In genomic region chr4:145302725-145303124, GRCh38 we compare ENCODE assay signal across 17 cellular contexts.
A peak's percentile ranks its signal among the peaks of the same experiment; 100 is the strongest.
DNase-seq lines count a peak whose midpoint lies in the region; ATAC-seq, FAIRE-seq and TF ChIP-seq lines count a peak whose summit lies in the region.
"Had no signal": no experiment of that assay in that cellular context is flagged by ENCODE, and none has a peak within 500 bp of the region (broad histone marks: within the 10 kb centered on the region; RNA-seq: fewer than 3 reads in every experiment).

No MANE protein-coding gene starts in this region.

- no peak for ATAC-seq in HG03342 (IDR thresholded peaks at IDR 0.05; ENCODE audit: unreplicated experiment)
- no peak for ATAC-seq in activated naive CD8-positive, alpha-beta T cell treated with anti-CD3 and anti-CD28 coated beads, Interleukin-2, amount 50 U/mL, for 24 hours
- ATAC-seq: GM12878, GM23338 had no signal

- peaks cover 76% of the 10 kb centered on the region for H3K4me1 ChIP-seq in BLaER1
- H3K4me1 ChIP-seq in keratinocyte (ENCODE audit: control insufficient read depth, extremely low read depth, insufficient read depth, low read length) = peaks cover 29% of the 10 kb centered on the region

- no peaks in the 10 kb centered on the region for H4K20me1 ChIP-seq in BLaER1
- no peaks in the 10 kb centered on the region for H4K20me1 ChIP-seq in keratinocyte (ENCODE audit: control insufficient read depth, extremely low read depth, insufficient read depth, low read length)

- DNase-seq in HFFc6 = peak; percentile 21
- peak; percentile 12 for DNase-seq in T1000 (lab: John Stamatoyannopoulos, UW)
- peak; percentile 35 for DNase-seq in keratinocyte (ENCODE audit: low read depth, low spot score)
- no peak for DNase-seq in NCI-H345 (lab: John Stamatoyannopoulos, UW)
- DNase-seq in activated naive CD8-positive, alpha-beta T cell treated with anti-CD3 and anti-CD28 coated beads, Interleukin-2, amount 50 U/mL, for 24 hours = no peak
- DNase-seq: 8988T; AML-193; C1 segment of cervical spinal cord; Calu3; CD4-positive, alpha-beta T cell; DMS 273 treated with DMSO at 0.1 percent for 48 hours; H7 had no signal

- H3K4me1 Mint-ChIP-seq in HFFc6 (ENCODE audit: low read depth) = peaks cover 34% of the 10 kb centered on the region
- H3K4me1 Mint-ChIP-seq in activated naive CD8-positive, alpha-beta T cell treated with anti-CD3 and anti-CD28 coated beads, Interleukin-2, amount 50 U/mL, for 24 hours = peaks cover 40% of the 10 kb centered on the region
- H3K4me1 Mint-ChIP-seq: GM23338 had no signal

- H3K9me3 ChIP-seq in BLaER1 = peaks cover 33% of the 10 kb centered on the region
- H3K9me3 ChIP-seq in keratinocyte (ENCODE audit: control insufficient read depth, low read depth, low read length) = no peaks in the 10 kb centered on the region

- no peak overlapping the region for H3K9ac ChIP-seq in BLaER1
- H3K9ac ChIP-seq in keratinocyte (ENCODE audit: control insufficient read depth, extremely low read depth, insufficient read depth, low read length) = no peak overlapping the region

- H3K4me3 Mint-ChIP-seq in HFFc6 = no peak overlapping the region
- no peak overlapping the region for H3K4me3 Mint-ChIP-seq in activated naive CD8-positive, alpha-beta T cell treated with anti-CD3 and anti-CD28 coated beads, Interleukin-2, amount 50 U/mL, for 24 hours
- H3K4me3 Mint-ChIP-seq: CD4-positive, alpha-beta T cell; GM23338 had no signal

- dilution Hi-C loops in keratinocyte (cut with MboI; ENCODE audit: extremely low pct_ligation_motif_present, low sequenced_read_pairs) = no loop called here

- H3K27ac ChIP-seq in BLaER1 (no peak overlapping the region; the same call in 1 of the 2 replicates), keratinocyte (ENCODE audit: control insufficient read depth, insufficient read depth, low read length) (no peak overlapping the region)

- no peaks in the 10 kb centered on the region for H3K79me2 ChIP-seq in keratinocyte (ENCODE audit: control insufficient read depth, insufficient read depth, low read length)

- H3K27ac Mint-ChIP-seq in HFFc6 = no peak overlapping the region
- no peak overlapping the region for H3K27ac Mint-ChIP-seq in activated naive CD8-positive, alpha-beta T cell treated with anti-CD3 and anti-CD28 coated beads, Interleukin-2, amount 50 U/mL, for 24 hours
- H3K27ac Mint-ChIP-seq: CD4-positive, alpha-beta T cell; GM23338 had no signal

- H3K4me2 ChIP-seq in BLaER1 (peak overlapping the region; percentile 84), keratinocyte (ENCODE audit: control insufficient read depth, extremely low read depth, insufficient read depth, low read depth, low read length) (no peak overlapping the region)
- H3K4me2 ChIP-seq: GM23338 had no signal

- no peaks in the 10 kb centered on the region; the same call in 1 of the 2 replicates for H3K36me3 ChIP-seq in BLaER1
- H3K36me3 ChIP-seq in keratinocyte (ENCODE audit: control insufficient read depth in 2 of 2, extremely low read depth in 1 of 2, insufficient read depth in 2 of 2, low read length in 2 of 2) = no peaks in the 10 kb centered on the region

- H2AFZ ChIP-seq in keratinocyte (ENCODE audit: control insufficient read depth, low read length) = no peak overlapping the region
- H2AFZ ChIP-seq: GM23338 had no signal

- H3K9me1 ChIP-seq in keratinocyte (ENCODE audit: control insufficient read depth, extremely low read depth, insufficient read depth, low read length) = no peaks in the 10 kb centered on the region

- H3K27me3 ChIP-seq in BLaER1 (no peaks in the 10 kb centered on the region), keratinocyte (ENCODE audit: control insufficient read depth, extremely low read depth, insufficient read depth, low read length) (no peaks in the 10 kb centered on the region)

- TF ChIP-seq CTCF in HFFc6 (IDR thresholded peaks at IDR 0.05) (no peak), keratinocyte (optimal IDR thresholded peaks at IDR 0.05 in 1 of 3, IDR thresholded peaks at IDR 0.05 in 1 of 3, conservative IDR thresholded peaks at IDR 0.05 in 1 of 3; ENCODE audit: extremely low read depth in 1 of 3, insufficient read depth in 2 of 3, low read length in 3 of 3) (no peak)

- no peak for FAIRE-seq in keratinocyte (lab: Jason Lieb, UNC)
- FAIRE-seq: GM12878, GM18507 had no signal

- no peaks in the 10 kb centered on the region for H3K36me3 Mint-ChIP-seq in HFFc6 (ENCODE audit: low read depth)
- H3K36me3 Mint-ChIP-seq in activated naive CD8-positive, alpha-beta T cell treated with anti-CD3 and anti-CD28 coated beads, Interleukin-2, amount 50 U/mL, for 24 hours (ENCODE audit: low read depth) = no peaks in the 10 kb centered on the region

- no peak overlapping the region for H3K4me3 ChIP-seq in BLaER1
- H3K4me3 ChIP-seq in keratinocyte (ENCODE audit: control insufficient read depth in 2 of 3, extremely low read depth in 1 of 3, insufficient read depth in 2 of 3, low read depth in 1 of 3, low read length in 3 of 3) = no peak overlapping the region
- H3K4me3 ChIP-seq: GM12878, GM23338 had no signal

- H3K9me3 Mint-ChIP-seq in HFFc6 = peaks cover 5% of the 10 kb centered on the region
- peaks cover 11% of the 10 kb centered on the region for H3K9me3 Mint-ChIP-seq in activated naive CD8-positive, alpha-beta T cell treated with anti-CD3 and anti-CD28 coated beads, Interleukin-2, amount 50 U/mL, for 24 hours
- H3K9me3 Mint-ChIP-seq: CD4-positive, alpha-beta T cell; GM23338 had no signal

- no peaks in the 10 kb centered on the region for H3K27me3 Mint-ChIP-seq in HFFc6 (ENCODE audit: insufficient read depth)
- no peaks in the 10 kb centered on the region for H3K27me3 Mint-ChIP-seq in activated naive CD8-positive, alpha-beta T cell treated with anti-CD3 and anti-CD28 coated beads, Interleukin-2, amount 50 U/mL, for 24 hours
- H3K27me3 Mint-ChIP-seq: CD4-positive, alpha-beta T cell had no signal

Comparison
In these comparisons a context has a peak if more than half of its experiments do, and no peak if none do; other contexts are left out.
1. DNase-seq: peak in HFFc6 (single experiment), T1000 (single experiment) and keratinocyte (single experiment); none in NCI-H345 (single experiment) and activated naive CD8-positive, alpha-beta T cell treated with anti-CD3 and anti-CD28 coated beads, Interleukin-2, amount 50 U/mL, for 24 hours (single experiment).